ENCODE assay signal across 8 cellular contexts in the genomic region with DNA sequence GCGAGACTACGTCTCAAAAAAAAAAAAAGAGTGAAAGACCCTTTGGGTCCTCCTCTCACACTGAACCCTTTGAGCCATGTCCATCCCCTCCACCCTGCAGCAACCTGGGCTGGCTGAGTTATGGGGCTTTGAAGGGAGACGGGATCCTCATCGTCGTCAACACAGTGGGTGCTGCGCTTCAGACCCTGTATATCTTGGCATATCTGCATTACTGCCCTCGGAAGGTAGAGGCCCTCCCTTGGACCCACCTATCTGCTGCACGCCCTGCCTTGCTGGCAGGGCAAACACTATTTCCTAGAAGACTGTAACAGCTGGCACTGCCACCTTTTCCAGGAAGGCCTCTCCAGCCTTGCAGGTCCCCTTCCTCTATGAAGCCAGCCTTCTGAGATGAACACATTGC. TPM values are rescaled to one million over a fixed set of nuclear protein-coding genes. Genes with fewer than 3 reads are reported as not detected.
DNase-seq lines count a peak whose midpoint lies in the region; ATAC-seq and TF ChIP-seq lines count a peak whose summit lies in the region.

No MANE protein-coding gene starts in this region.

- H2AFZ ChIP-seq in smooth muscle cell (ENCODE audit: low read depth), result no peak overlapping the region

- 18 to 53% methylated on average over 5 to 6 of the region's 8 CpGs for WGBS in gastroesophageal sphincter (ENCODE audit: low coverage in 1 of 2), 2 donors
- WGBS in smooth muscle cell (ENCODE audit: low lambda C conversion rate), result 33% methylated on average over 8 of the region's 8 CpGs

- peaks cover 2% of the 10 kb centered on the region for H3F3A ChIP-seq in smooth muscle cell (ENCODE audit: low read depth)

- H3K27ac ChIP-seq in gastroesophageal sphincter (peak overlapping the region; percentile 94 to 99 (median 97)), smooth muscle cell (ENCODE audit: low read depth) (peak overlapping the region; percentile 99)

- peak overlapping the region; percentile 98 for H3K27ac Mint-ChIP-seq in activated CD4-positive, alpha-beta memory T cell treated with anti-CD3 and anti-CD28 coated beads, Interleukin-2, amount 10 ng/mL, durations not matched to agents 7 days and 5 days

- peak overlapping the region; percentile 97 for H3K4me3 Mint-ChIP-seq in activated CD4-positive, alpha-beta memory T cell treated with anti-CD3 and anti-CD28 coated beads, Interleukin-2, amount 10 ng/mL, durations not matched to agents 7 days and 5 days

- H3K36me3 Mint-ChIP-seq in activated CD4-positive, alpha-beta memory T cell treated with anti-CD3 and anti-CD28 coated beads, Interleukin-2, amount 10 ng/mL, durations not matched to agents 7 days and 5 days (ENCODE audit: low read depth), result peaks cover 47% of the 10 kb centered on the region

- ATAC-seq in gastroesophageal sphincter (no peak), HG03039 (IDR thresholded peaks at IDR 0.05; ENCODE audit: unreplicated experiment) (no peak)

- DNase-seq in NCI-H748 (lab: John Stamatoyannopoulos, UW; ENCODE audit: unreplicated experiment), result peak; percentile 28
- no peak for DNase-seq in NCI-H748 treated with DMSO at 0.1 percent for 48 hours (lab: John Stamatoyannopoulos, UW)
- peak; percentile 32 for DNase-seq in activated CD4-positive, alpha-beta memory T cell treated with anti-CD3 and anti-CD28 coated beads, Interleukin-2, amount 10 ng/mL, durations not matched to agents 7 days and 5 days
- no peak for DNase-seq in smooth muscle cell (lab: John Stamatoyannopoulos, UW; ENCODE audit: unreplicated experiment)
- DNase-seq in EL, result no peak
- no peak for DNase-seq in Kasumi-1 (lab: John Stamatoyannopoulos, UW)

- H3K4me2 ChIP-seq in smooth muscle cell, result peak overlapping the region; percentile 90

- peaks cover 22% of the 10 kb centered on the region for H3K79me2 ChIP-seq in smooth muscle cell (ENCODE audit: low read depth)

- no peak for TF ChIP-seq POLR2A in gastroesophageal sphincter (IDR thresholded peaks at IDR 0.05)

- no peaks in the 10 kb centered on the region for H3K27me3 ChIP-seq in gastroesophageal sphincter
- H3K27me3 ChIP-seq in smooth muscle cell (ENCODE audit: low read depth), result no peaks in the 10 kb centered on the region

- H3K4me1 Mint-ChIP-seq in activated CD4-positive, alpha-beta memory T cell treated with anti-CD3 and anti-CD28 coated beads, Interleukin-2, amount 10 ng/mL, durations not matched to agents 7 days and 5 days, result peaks cover 51% of the 10 kb centered on the region

- CTCF ChIA-PET in activated CD4-positive, alpha-beta memory T cell treated with anti-CD3 and anti-CD28 coated beads, Interleukin-2, amount 10 ng/mL, durations not matched to agents 7 days and 5 days (lab: Charles Lee), result interaction anchor here (1.1 to 5.6 kb wide), 7 partner anchors 21 to 83 kb away, joined by 3 to 28 read pairs (median 6); a partner anchor contains a TSS

- TF ChIP-seq CTCF in gastroesophageal sphincter (IDR thresholded peaks at IDR 0.05) (no peak), smooth muscle cell (IDR thresholded peaks at IDR 0.05; ENCODE audit: borderline replicate concordance, insufficient read depth, poor library complexity, severe bottlenecking) (no peak)

- no peaks in the 10 kb centered on the region for H4K20me1 ChIP-seq in smooth muscle cell (ENCODE audit: low read depth)

- H3K4me1 ChIP-seq in gastroesophageal sphincter (peaks cover 0 to 83% (median 27%) of the 10 kb centered on the region in 3 donors), smooth muscle cell (ENCODE audit: low read depth) (peaks cover 3% of the 10 kb centered on the region)

- peak overlapping the region; percentile 64 to 72 for H3K4me3 ChIP-seq in gastroesophageal sphincter
- H3K4me3 ChIP-seq in smooth muscle cell, result peak overlapping the region; percentile 67

- POLR2A ChIA-PET in activated CD4-positive, alpha-beta memory T cell treated with anti-CD3 and anti-CD28 coated beads, Interleukin-2, amount 10 ng/mL, durations not matched to agents 7 days and 5 days (lab: Charles Lee), result interaction anchor here (0.8 to 4.0 kb wide), 3 partner anchors 36 to 57 kb away, joined by 3 to 21 read pairs (median 4); a partner anchor contains a TSS

- H3K36me3 ChIP-seq in gastroesophageal sphincter, result peaks cover 0 to 42% of the 10 kb centered on the region in 2 donors
- no peaks in the 10 kb centered on the region for H3K36me3 ChIP-seq in smooth muscle cell (ENCODE audit: low read depth)

- H3K9me3 ChIP-seq in gastroesophageal sphincter, result no peaks in the 10 kb centered on the region
- no peaks in the 10 kb centered on the region for H3K9me3 ChIP-seq in smooth muscle cell (replicated peaks; ENCODE audit: low read depth)

- H3K9ac ChIP-seq in smooth muscle cell (ENCODE audit: low read depth), result peak overlapping the region; percentile 92

- H3K27me3 Mint-ChIP-seq in activated CD4-positive, alpha-beta memory T cell treated with anti-CD3 and anti-CD28 coated beads, Interleukin-2, amount 10 ng/mL, durations not matched to agents 7 days and 5 days, result peaks cover 7% of the 10 kb centered on the region

- no peak for TF ChIP-seq EP300 in gastroesophageal sphincter (IDR thresholded peaks at IDR 0.05)

- no peaks in the 10 kb centered on the region for H3K9me3 Mint-ChIP-seq in activated CD4-positive, alpha-beta memory T cell treated with anti-CD3 and anti-CD28 coated beads, Interleukin-2, amount 10 ng/mL, durations not matched to agents 7 days and 5 days

RNA-seq across cellular contexts. Expression of a gene that starts 1.1 kb away (rescaled TPM):
- total RNA-seq in activated CD4-positive, alpha-beta memory T cell treated with anti-CD3 and anti-CD28 coated beads, Interleukin-2, amount 10 ng/mL, durations not matched to agents 7 days and 5 days, result 10 to 100 TPM; 50.4 to 52.6 TPM
- 10 to 100 TPM; 12.5 to 16.8 (median 13.9) TPM for total RNA-seq in gastroesophageal sphincter
- total RNA-seq in smooth muscle cell, result 44.5 and 44.7 TPM in 2 replicates
- polyA plus RNA-seq in smooth muscle cell, result 98.0 and 109 TPM in 2 replicates

RNA-seq across cellular contexts. Expression of a gene that starts 3.6 kb away (rescaled TPM):
- 10 to 100 TPM; 80.2 to 80.6 TPM for total RNA-seq in activated CD4-positive, alpha-beta memory T cell treated with anti-CD3 and anti-CD28 coated beads, Interleukin-2, amount 10 ng/mL, durations not matched to agents 7 days and 5 days
- 100 to 1,000 TPM in 2 of 4 donors, 10 to 100 TPM in 2; 57.9 to 128 (median 87.7) TPM for total RNA-seq in gastroesophageal sphincter
- total RNA-seq in smooth muscle cell, result 51.5 and 69.1 TPM in 2 replicates
- polyA plus RNA-seq in smooth muscle cell, result 75.8 and 79.9 TPM in 2 replicates

RNA-seq across cellular contexts. Expression of a gene that starts 9.1 kb away (rescaled TPM):
- not detected for total RNA-seq in activated CD4-positive, alpha-beta memory T cell treated with anti-CD3 and anti-CD28 coated beads, Interleukin-2, amount 10 ng/mL, durations not matched to agents 7 days and 5 days
- total RNA-seq in gastroesophageal sphincter (10 to 100 TPM; 13.1 to 25.8 (median 16.1) TPM), smooth muscle cell (14.4 and 20.9 TPM in 2 replicates)
- 16.4 and 53.5 TPM in 2 replicates for polyA plus RNA-seq in smooth muscle cell

RNA-seq across cellular contexts. Expression of a gene that starts 36.4 kb away (rescaled TPM):
- total RNA-seq in activated CD4-positive, alpha-beta memory T cell treated with anti-CD3 and anti-CD28 coated beads, Interleukin-2, amount 10 ng/mL, durations not matched to agents 7 days and 5 days, result 100 to 1,000 TPM; 203 to 224 TPM
- total RNA-seq in gastroesophageal sphincter (100 to 1,000 TPM in 1 of 4 donors, 10 to 100 TPM in 3; 80.8 to 144 (median 92.3) TPM), smooth muscle cell (192 and 283 TPM in 2 replicates)
- 607 and 642 TPM in 2 replicates for polyA plus RNA-seq in smooth muscle cell

RNA-seq across cellular contexts. Expression of a gene that starts 36.9 kb away (rescaled TPM):
- total RNA-seq in activated CD4-positive, alpha-beta memory T cell treated with anti-CD3 and anti-CD28 coated beads, Interleukin-2, amount 10 ng/mL, durations not matched to agents 7 days and 5 days, result 10 to 100 TPM; 17.8 to 18.3 TPM
- total RNA-seq in gastroesophageal sphincter (1 to 10 TPM in 1 of 4 donors, under 1 TPM in 2, not detected in 1; 0.35 to 1.9 (median 0.40) TPM), smooth muscle cell (1.5 and 3.8 TPM in 2 replicates)
- 3.6 and 4.3 TPM in 2 replicates for polyA plus RNA-seq in smooth muscle cell

Comparison
In these comparisons a context has a peak if more than half of its experiments do, and no peak if none do; other contexts are left out.
1. DNase-seq: peak in NCI-H748 (single experiment) and activated CD4-positive, alpha-beta memory T cell treated with anti-CD3 and anti-CD28 coated beads, Interleukin-2, amount 10 ng/mL, durations not matched to agents 7 days and 5 days (single experiment); none in NCI-H748 treated with DMSO at 0.1 percent for 48 hours (single experiment), smooth muscle cell (single experiment), EL (single experiment) and Kasumi-1 (0 of 2).
2. RNA of a gene that starts 9.1 kb away (total RNA-seq): 14.4 to 20.9 TPM in smooth muscle cell and 13.1 to 25.8 TPM in gastroesophageal sphincter; not detected in activated CD4-positive, alpha-beta memory T cell treated with anti-CD3 and anti-CD28 coated beads, Interleukin-2, amount 10 ng/mL, durations not matched to agents 7 days and 5 days; every median in the first group is over 10 times any median in the second.